Comparison of ENCODE assay signal across 22 cellular contexts in the genomic region with DNA sequence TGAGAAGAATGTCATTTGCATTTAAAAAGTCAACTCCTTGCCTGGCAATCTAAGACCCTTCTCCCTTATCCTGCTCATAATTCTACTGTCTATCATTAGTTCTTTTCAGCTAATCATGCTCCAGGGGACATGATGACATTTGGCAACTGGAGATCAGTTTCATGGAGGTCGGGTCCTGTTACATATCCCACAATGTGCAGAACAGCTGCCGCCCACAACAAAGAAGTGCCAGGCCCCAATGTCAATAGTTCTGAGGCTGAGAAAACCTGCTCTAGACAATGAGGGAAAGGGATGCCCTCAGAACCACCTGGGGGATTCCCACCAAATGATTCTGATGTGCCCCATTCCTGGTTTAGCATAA. TPM values are rescaled to one million over a fixed set of nuclear protein-coding genes. Genes with fewer than 3 reads are reported as not detected.
DNase-seq lines count a peak whose midpoint lies in the region; ATAC-seq and TF ChIP-seq lines count a peak whose summit lies in the region.
"Had no signal": no experiment of that assay in that cellular context is flagged by ENCODE, and none has a peak within 500 bp of the region (broad histone marks: within the 10 kb centered on the region; RNA-seq: fewer than 3 reads in every experiment).

No MANE protein-coding gene starts in this region.

- peak overlapping the region; percentile 96 for H3K27ac Mint-ChIP-seq in activated T-cell treated with anti-CD3 and anti-CD28 coated beads, Interleukin-2, amount 50 U/mL, for 24 hours
- H3K27ac Mint-ChIP-seq in activated naive CD8-positive, alpha-beta T cell treated with anti-CD3 and anti-CD28 coated beads, Interleukin-2, amount 50 U/mL, for 24 hours, result peak overlapping the region; percentile 94
- H3K27ac Mint-ChIP-seq: B cell had no signal

- H3K4me1 Mint-ChIP-seq in activated T-cell treated with anti-CD3 and anti-CD28 coated beads, Interleukin-2, amount 50 U/mL, for 24 hours (ENCODE audit: low read depth), result peaks cover 56% of the 10 kb centered on the region
- peaks cover 53% of the 10 kb centered on the region for H3K4me1 Mint-ChIP-seq in activated naive CD8-positive, alpha-beta T cell treated with anti-CD3 and anti-CD28 coated beads, Interleukin-2, amount 50 U/mL, for 24 hours
- H3K4me1 Mint-ChIP-seq: B cell had no signal

- TF ChIP-seq CTCF in gastrocnemius medialis (IDR thresholded peaks at IDR 0.05 in 4 of 5, conservative IDR thresholded peaks at IDR 0.05 in 1 of 5), result no peak

- H3K9me3 Mint-ChIP-seq in activated T-cell treated with anti-CD3 and anti-CD28 coated beads, Interleukin-2, amount 50 U/mL, for 24 hours, result peaks cover 5% of the 10 kb centered on the region
- H3K9me3 Mint-ChIP-seq in activated naive CD8-positive, alpha-beta T cell treated with anti-CD3 and anti-CD28 coated beads, Interleukin-2, amount 50 U/mL, for 24 hours, result no peaks in the 10 kb centered on the region

- intact Hi-C loops in gastrocnemius medialis (cut with DNase I; ENCODE audit: low total_unique reads), result no loop called here

- H3K36me3 ChIP-seq in gastrocnemius medialis, result no peaks in the 10 kb centered on the region
- H3K36me3 ChIP-seq: adrenal gland, esophagus muscularis mucosa, heart right ventricle, suprapubic skin had no signal

- no peaks in the 10 kb centered on the region for H3K27me3 ChIP-seq in gastrocnemius medialis
- H3K27me3 ChIP-seq: adrenal gland, esophagus muscularis mucosa had no signal

- no peaks in the 10 kb centered on the region for H3K9me3 ChIP-seq in gastrocnemius medialis
- H3K9me3 ChIP-seq: adrenal gland, esophagus muscularis mucosa, heart right ventricle, suprapubic skin had no signal

- in situ Hi-C loops in gastrocnemius medialis (cut with MboI; ENCODE audit: low sequenced_read_pairs in 4 of 4), result loop anchor here in 2 of 4 donors (5.0 to 10.0 kb wide), 3 partner anchors 94 to 187 kb away; a partner anchor contains a TSS

- no peak overlapping the region for H3K4me3 ChIP-seq in gastrocnemius medialis
- H3K4me3 ChIP-seq: adrenal gland, coronary artery, esophagus muscularis mucosa, heart right ventricle, suprapubic skin had no signal

- peak; percentile 26 for ATAC-seq in activated naive CD8-positive, alpha-beta T cell treated with anti-CD3 and anti-CD28 coated beads, Interleukin-2, amount 50 U/mL, for 24 hours
- peak; percentile 75 to 80 for ATAC-seq in gastrocnemius medialis
- ATAC-seq in GM18861 (IDR thresholded peaks at IDR 0.05; ENCODE audit: unreplicated experiment), result no peak
- no peak for ATAC-seq in HG03039 (IDR thresholded peaks at IDR 0.05; ENCODE audit: unreplicated experiment)
- ATAC-seq: HCT116, Right ventricle myocardium inferior had no signal

- TF ChIP-seq POLR2A in gastrocnemius medialis (IDR thresholded peaks at IDR 0.05), result no peak

- H3K27ac ChIP-seq in gastrocnemius medialis, result peak overlapping the region; percentile 48 to 82 (median 74)
- H3K27ac ChIP-seq: coronary artery, esophagus muscularis mucosa, suprapubic skin had no signal

- no peaks in the 10 kb centered on the region for H3K27me3 Mint-ChIP-seq in activated T-cell treated with anti-CD3 and anti-CD28 coated beads, Interleukin-2, amount 50 U/mL, for 24 hours
- H3K27me3 Mint-ChIP-seq in activated naive CD8-positive, alpha-beta T cell treated with anti-CD3 and anti-CD28 coated beads, Interleukin-2, amount 50 U/mL, for 24 hours, result no peaks in the 10 kb centered on the region

- H3K36me3 Mint-ChIP-seq in activated T-cell treated with anti-CD3 and anti-CD28 coated beads, Interleukin-2, amount 50 U/mL, for 24 hours (ENCODE audit: low read depth), result peaks cover 8% of the 10 kb centered on the region
- H3K36me3 Mint-ChIP-seq in activated naive CD8-positive, alpha-beta T cell treated with anti-CD3 and anti-CD28 coated beads, Interleukin-2, amount 50 U/mL, for 24 hours (ENCODE audit: low read depth), result peaks cover 8% of the 10 kb centered on the region

- no peak overlapping the region for H3K4me3 Mint-ChIP-seq in activated T-cell treated with anti-CD3 and anti-CD28 coated beads, Interleukin-2, amount 50 U/mL, for 24 hours
- no peak overlapping the region for H3K4me3 Mint-ChIP-seq in activated naive CD8-positive, alpha-beta T cell treated with anti-CD3 and anti-CD28 coated beads, Interleukin-2, amount 50 U/mL, for 24 hours
- H3K4me3 Mint-ChIP-seq: B cell had no signal

- H3K4me1 ChIP-seq in gastrocnemius medialis, result peaks cover 12 to 33% of the 10 kb centered on the region in 2 donors
- H3K4me1 ChIP-seq: adrenal gland had no signal

- no peak for DNase-seq in activated T-cell treated with anti-CD3 and anti-CD28 coated beads, Interleukin-2, amount 50 U/mL, for 24 hours
- no peak for DNase-seq in activated T-cell treated with anti-CD3 and anti-CD28 coated beads, Interleukin-2, amount 50 U/mL, for 1 hour
- DNase-seq in NCI-H2171 (lab: John Stamatoyannopoulos, UW), result peak; percentile 31
- no peak for DNase-seq in activated naive CD8-positive, alpha-beta T cell treated with anti-CD3 and anti-CD28 coated beads, Interleukin-2, amount 50 U/mL, for 24 hours
- peak; percentile 53 to 62 for DNase-seq in gastrocnemius medialis
- no peak for DNase-seq in cerebellar nuclear complex (lab: John Stamatoyannopoulos, UW)
- DNase-seq: activated CD8-positive, alpha-beta memory T cell treated with anti-CD3 and anti-CD28 coated beads for 24 hours; DMS79 treated with DMSO at 0.1 percent for 48 hours; heart right ventricle; KG1; NCI-H1436; posterior cingulate gyrus; stimulated activated CD4-positive, alpha-beta T cell treated with anti-CD3 and anti-CD28 coated beads, Interleukin-12 subunit alpha, Interleukin-12 subunit beta, amount 100 ng/mL, for 4 hours had no signal

RNA-seq across cellular contexts. Expression of a gene that starts 53.4 kb away (rescaled TPM):
- 1 to 10 TPM in 3 of 4 donors, under 1 TPM in 1; 0.82 to 6.8 (median 2.7) TPM for total RNA-seq in gastrocnemius medialis
- total RNA-seq: B cell had no signal

Comparison
In these comparisons a context has a peak if more than half of its experiments do, and no peak if none do; other contexts are left out.
1. DNase-seq: peak in NCI-H2171 (single experiment) and gastrocnemius medialis (2 of 2); none in activated T-cell treated with anti-CD3 and anti-CD28 coated beads, Interleukin-2, amount 50 U/mL, for 24 hours (single experiment), activated T-cell treated with anti-CD3 and anti-CD28 coated beads, Interleukin-2, amount 50 U/mL, for 1 hour (single experiment), activated naive CD8-positive, alpha-beta T cell treated with anti-CD3 and anti-CD28 coated beads, Interleukin-2, amount 50 U/mL, for 24 hours (single experiment) and cerebellar nuclear complex (0 of 2).
2. ATAC-seq: peak in activated naive CD8-positive, alpha-beta T cell treated with anti-CD3 and anti-CD28 coated beads, Interleukin-2, amount 50 U/mL, for 24 hours (single experiment) and gastrocnemius medialis (2 of 2); none in GM18861 (single experiment) and HG03039 (single experiment).